In genomic region chr18:69523582-69523981, GRCh38 we compare ENCODE assay signal across 20 cellular contexts.
DNase-seq lines count a peak whose midpoint lies in the region; ATAC-seq, FAIRE-seq and TF ChIP-seq lines count a peak whose summit lies in the region.
"Had no signal": no experiment of that assay in that cellular context is flagged by ENCODE, and none has a peak within 500 bp of the region (broad histone marks: within the 10 kb centered on the region; RNA-seq: fewer than 3 reads in every experiment).

No MANE protein-coding gene starts in this region.

- no peak overlapping the region for H3K4me3 ChIP-seq in A549
- no peak overlapping the region for H3K4me3 ChIP-seq in K562
- H3K4me3 ChIP-seq: BLaER1 treated with 17β-estradiol and CSF1 and Interleukin-3, amounts not matched to agents 10 nM and 100 nM had no signal

- POLR2A ChIA-PET in A549 (lab: Yijun Ruan, JAX) (no interaction called here), K562 (lab: Yijun Ruan, JAX) (no interaction called here)

- ATAC-seq in A549 (no peak), K562 (no peak)
- ATAC-seq: CD8-positive, alpha-beta T cell had no signal

- H3K4me2 ChIP-seq in A549, result no peak overlapping the region
- no peak overlapping the region for H3K4me2 ChIP-seq in K562 (ENCODE audit: insufficient read depth, low read length)
- H3K4me2 ChIP-seq: BLaER1 treated with 17β-estradiol and CSF1 and Interleukin-3, amounts not matched to agents 10 nM and 100 nM had no signal

- TF ChIP-seq RAD21 in A549 (conservative IDR thresholded peaks at IDR 0.05 in 1 of 2, IDR thresholded peaks at IDR 0.05 in 1 of 2), result no peak
- TF ChIP-seq RAD21 in K562 (CRISPR knock-in tag; conservative IDR thresholded peaks at IDR 0.05 in 1 of 2, IDR thresholded peaks at IDR 0.05 in 1 of 2), result no peak

- no peak for FAIRE-seq in A549 (lab: Jason Lieb, UNC)
- FAIRE-seq in D721Med (lab: Jason Lieb, UNC), result peak; percentile 100
- no peak for FAIRE-seq in K562 (lab: Jason Lieb, UNC)
- FAIRE-seq: G401.6, GM12891, GM19239 had no signal

- TF ChIP-seq EP300 in A549 (IDR thresholded peaks at IDR 0.05) (no peak), K562 (IDR thresholded peaks at IDR 0.05; ENCODE audit: low read length) (no peak)

- H4K20me1 ChIP-seq in K562 (replicated peaks; ENCODE audit: control insufficient read depth, insufficient read depth, low read length), result no peaks in the 10 kb centered on the region
- H4K20me1 ChIP-seq: BLaER1 treated with 17β-estradiol and CSF1 and Interleukin-3, amounts not matched to agents 10 nM and 100 nM had no signal

- no peaks in the 10 kb centered on the region for H3K79me2 ChIP-seq in K562 (ENCODE audit: control insufficient read depth, insufficient read depth, low read length)

- CTCF ChIA-PET in A549 (lab: Yijun Ruan, JAX), result no interaction called here
- CTCF ChIA-PET in K562 (lab: Yijun Ruan, JAX; ENCODE audit: low intra/inter-chr PET ratio), result no interaction called here

- H3K36me3 ChIP-seq in K562 (ENCODE audit: control insufficient read depth, insufficient read depth, low read length), result no peaks in the 10 kb centered on the region
- H3K36me3 ChIP-seq: BLaER1 treated with 17β-estradiol and CSF1 and Interleukin-3, amounts not matched to agents 10 nM and 100 nM had no signal

- no TSS peak for BruUV-seq in K562 (replicated peaks; lab: Mats Ljungman, UMichigan)

- no peak overlapping the region for H3K9ac ChIP-seq in K562 (ENCODE audit: insufficient read depth in 1 of 2, low read depth in 2 of 2, low read length in 2 of 2)
- H3K9ac ChIP-seq: BLaER1 treated with 17β-estradiol and CSF1 and Interleukin-3, amounts not matched to agents 10 nM and 100 nM had no signal

- H3K4me1 ChIP-seq in A549 (no peaks in the 10 kb centered on the region), K562 (replicated peaks in 1 of 2; ENCODE audit: control insufficient read depth in 2 of 2, insufficient read depth in 2 of 2, low read length in 2 of 2) (no peaks in the 10 kb centered on the region)
- H3K4me1 ChIP-seq: BLaER1 treated with 17β-estradiol and CSF1 and Interleukin-3, amounts not matched to agents 10 nM and 100 nM; Caco-2 had no signal

- WGBS in A549 (ENCODE audit: missing lambda C conversion rate), result 0% methylated on average over 3 of the region's 3 CpGs
- 0% methylated on average over 3 of the region's 3 CpGs for WGBS in K562 (ENCODE audit: insufficient coverage, low coverage, missing lambda C conversion rate)

- H3K9me1 ChIP-seq in K562 (ENCODE audit: control insufficient read depth, insufficient read depth, low read length), result no peaks in the 10 kb centered on the region

- TF ChIP-seq CTCF in A549 (IDR thresholded peaks at IDR 0.05), result no peak
- TF ChIP-seq CTCF in D721Med (IDR thresholded peaks at IDR 0.05; ENCODE audit: insufficient read depth, missing control alignments), result no peak
- TF ChIP-seq CTCF in K562 (IDR thresholded peaks at IDR 0.05 in 2 of 3, conservative IDR thresholded peaks at IDR 0.05 in 1 of 3; ENCODE audit: insufficient read depth in 2 of 3, low read depth in 1 of 3, low read length in 3 of 3), result no peak

- H2AFZ ChIP-seq in K562 (ENCODE audit: low read depth, low read length), result no peak overlapping the region

- no peak overlapping the region for H3K27ac ChIP-seq in A549
- H3K27ac ChIP-seq in K562 (ENCODE audit: extremely low read depth, low read depth, low read length), result no peak overlapping the region
- H3K27ac ChIP-seq: BLaER1 treated with 17β-estradiol and CSF1 and Interleukin-3, amounts not matched to agents 10 nM and 100 nM; C4-2B had no signal

- DNase-seq in A549 (ENCODE audit: low read depth in 1 of 2, low spot score in 1 of 2) (no peak), D721Med (ENCODE audit: insufficient read length, low spot score) (no peak), K562 (ENCODE audit: extremely low read depth in 1 of 4, low spot score in 3 of 4) (no peak), DMS153 (lab: John Stamatoyannopoulos, UW) (no peak), NCI-H2171 (lab: John Stamatoyannopoulos, UW) (no peak), NCI-H1092 (lab: John Stamatoyannopoulos, UW) (no peak)
- DNase-seq: 8988T; AML-193; Caco-2; Calu3; CD4-positive, alpha-beta T cell; CD8-positive, alpha-beta T cell; DMS 273 treated with DMSO at 0.1 percent for 48 hours; DMS79 treated with DMSO at 0.1 percent for 48 hours; GF-D8 had no signal

- in situ Hi-C loops in K562 (cut with MboI), result no loop called here

- H3K9me3 ChIP-seq in A549 (no peaks in the 10 kb centered on the region), K562 (replicated peaks; ENCODE audit: control insufficient read depth, insufficient read depth, low read depth, low read length) (no peaks in the 10 kb centered on the region; the same call in 1 of the 2 replicates)
- H3K9me3 ChIP-seq: Caco-2 had no signal

- intact Hi-C loops in K562 (cut with micrococcal nuclease), result no loop called here

- TF ChIP-seq POLR2A in A549 (IDR thresholded peaks at IDR 0.05; ENCODE audit: low read length) (no peak), K562 (conservative IDR thresholded peaks at IDR 0.05) (no peak)

- H3K27me3 ChIP-seq in K562 (ENCODE audit: control insufficient read depth in 2 of 2, insufficient read depth in 2 of 2, low read length in 2 of 2), result no peaks in the 10 kb centered on the region
- H3K27me3 ChIP-seq: BLaER1 treated with 17β-estradiol and CSF1 and Interleukin-3, amounts not matched to agents 10 nM and 100 nM had no signal

TF ChIP-seq in A549, 52 proteins besides CTCF, POLR2A, EP300 and RAD21:
- TF ChIP-seq JUN (IDR thresholded peaks at IDR 0.05) (no peak), MAFK (IDR thresholded peaks at IDR 0.05; ENCODE audit: partially characterized antibody) (peak; percentile 72), RNF2 (IDR thresholded peaks at IDR 0.05; ENCODE audit: borderline replicate concordance, low read depth) (no peak)

TF ChIP-seq in K562, 482 proteins besides CTCF, POLR2A, EP300 and RAD21:
- TF ChIP-seq C11orf30 (IDR thresholded peaks at IDR 0.05; ENCODE audit: low read depth) (peak; percentile 31; the same call in 1 of the 2 replicates), ZNF316 (IDR thresholded peaks at IDR 0.05) (peak; percentile 32; the same call in 1 of the 2 replicates), SAFB2 (IDR thresholded peaks at IDR 0.05; ENCODE audit: borderline replicate concordance, low read depth, low read length, severe bottlenecking) (no peak), PHF21A (IDR thresholded peaks at IDR 0.05; ENCODE audit: borderline replicate concordance, low read depth) (no peak), GABPB2 (CRISPR knock-in tag; conservative IDR thresholded peaks at IDR 0.05) (no peak), ZBTB7A (IDR thresholded peaks at IDR 0.05; ENCODE audit: borderline replicate concordance, control insufficient read depth, low read depth, low read length) (no peak), MYC (IDR thresholded peaks at IDR 0.05; ENCODE audit: low read depth, low read length) (no peak), MYC (CRISPR knock-in tag; IDR thresholded peaks at IDR 0.05; ENCODE audit: borderline replicate concordance, low read depth) (no peak), ZZZ3 (IDR thresholded peaks at IDR 0.05) (no peak), KLF16 (IDR thresholded peaks at IDR 0.05) (no peak), MAFG (tag; conservative IDR thresholded peaks at IDR 0.05) (peak; percentile 55; the same call in 1 of the 2 replicates), HNRNPK (IDR thresholded peaks at IDR 0.05; ENCODE audit: low read depth, low read length, poor library complexity, severe bottlenecking) (no peak)
- TF ChIP-seq, protein P1, sequence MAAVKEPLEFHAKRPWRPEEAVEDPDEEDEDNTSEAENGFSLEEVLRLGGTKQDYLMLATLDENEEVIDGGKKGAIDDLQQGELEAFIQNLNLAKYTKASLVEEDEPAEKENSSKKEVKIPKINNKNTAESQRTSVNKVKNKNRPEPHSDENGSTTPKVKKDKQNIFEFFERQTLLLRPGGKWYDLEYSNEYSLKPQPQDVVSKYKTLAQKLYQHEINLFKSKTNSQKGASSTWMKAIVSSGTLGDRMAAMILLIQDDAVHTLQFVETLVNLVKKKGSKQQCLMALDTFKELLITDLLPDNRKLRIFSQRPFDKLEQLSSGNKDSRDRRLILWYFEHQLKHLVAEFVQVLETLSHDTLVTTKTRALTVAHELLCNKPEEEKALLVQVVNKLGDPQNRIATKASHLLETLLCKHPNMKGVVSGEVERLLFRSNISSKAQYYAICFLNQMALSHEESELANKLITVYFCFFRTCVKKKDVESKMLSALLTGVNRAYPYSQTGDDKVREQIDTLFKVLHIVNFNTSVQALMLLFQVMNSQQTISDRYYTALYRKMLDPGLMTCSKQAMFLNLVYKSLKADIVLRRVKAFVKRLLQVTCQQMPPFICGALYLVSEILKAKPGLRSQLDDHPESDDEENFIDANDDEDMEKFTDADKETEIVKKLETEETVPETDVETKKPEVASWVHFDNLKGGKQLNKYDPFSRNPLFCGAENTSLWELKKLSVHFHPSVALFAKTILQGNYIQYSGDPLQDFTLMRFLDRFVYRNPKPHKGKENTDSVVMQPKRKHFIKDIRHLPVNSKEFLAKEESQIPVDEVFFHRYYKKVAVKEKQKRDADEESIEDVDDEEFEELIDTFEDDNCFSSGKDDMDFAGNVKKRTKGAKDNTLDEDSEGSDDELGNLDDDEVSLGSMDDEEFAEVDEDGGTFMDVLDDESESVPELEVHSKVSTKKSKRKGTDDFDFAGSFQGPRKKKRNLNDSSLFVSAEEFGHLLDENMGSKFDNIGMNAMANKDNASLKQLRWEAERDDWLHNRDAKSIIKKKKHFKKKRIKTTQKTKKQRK (IDR thresholded peaks at IDR 0.05; ENCODE audit: borderline replicate concordance, low read depth, low read length), result no peak
- TF ChIP-seq, protein P2, sequence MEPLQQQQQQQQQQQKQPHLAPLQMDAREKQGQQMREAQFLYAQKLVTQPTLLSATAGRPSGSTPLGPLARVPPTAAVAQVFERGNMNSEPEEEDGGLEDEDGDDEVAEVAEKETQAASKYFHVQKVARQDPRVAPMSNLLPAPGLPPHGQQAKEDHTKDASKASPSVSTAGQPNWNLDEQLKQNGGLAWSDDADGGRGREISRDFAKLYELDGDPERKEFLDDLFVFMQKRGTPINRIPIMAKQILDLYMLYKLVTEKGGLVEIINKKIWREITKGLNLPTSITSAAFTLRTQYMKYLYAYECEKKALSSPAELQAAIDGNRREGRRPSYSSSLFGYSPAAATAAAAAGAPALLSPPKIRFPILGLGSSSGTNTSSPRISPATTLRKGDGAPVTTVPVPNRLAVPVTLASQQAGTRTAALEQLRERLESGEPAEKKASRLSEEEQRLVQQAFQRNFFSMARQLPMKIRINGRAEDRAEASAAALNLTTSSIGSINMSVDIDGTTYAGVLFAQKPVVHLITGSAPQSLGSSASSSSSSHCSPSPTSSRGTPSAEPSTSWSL (CRISPR knock-in tag; IDR thresholded peaks at IDR 0.05; ENCODE audit: borderline replicate concordance), result no peak

Comparison
In these comparisons a context has a peak if more than half of its experiments do, and no peak if none do; other contexts are left out.
1. Of the 35 proteins assayed by ChIP-seq in both K562 and A549: peak only in K562: none; only in A549: MAFK; in both: none; in neither: 34.